1 cellular context compared by ENCODE assay signal in genomic region chr5:175534070-175534932, GRCh38.
TF ChIP-seq lines count a peak whose summit lies in the region.

No MANE protein-coding gene starts in this region.

TF ChIP-seq in WTC11, 78 proteins besides CTCF, POLR2A, EP300 and RAD21 (continued from another document):
- TF ChIP-seq FOXP1 (CRISPR knock-in tag; IDR thresholded peaks at IDR 0.05; ENCODE audit: borderline replicate concordance), result peak; percentile 86; the same call in 1 of the 2 replicates
- TF ChIP-seq, protein P1, sequence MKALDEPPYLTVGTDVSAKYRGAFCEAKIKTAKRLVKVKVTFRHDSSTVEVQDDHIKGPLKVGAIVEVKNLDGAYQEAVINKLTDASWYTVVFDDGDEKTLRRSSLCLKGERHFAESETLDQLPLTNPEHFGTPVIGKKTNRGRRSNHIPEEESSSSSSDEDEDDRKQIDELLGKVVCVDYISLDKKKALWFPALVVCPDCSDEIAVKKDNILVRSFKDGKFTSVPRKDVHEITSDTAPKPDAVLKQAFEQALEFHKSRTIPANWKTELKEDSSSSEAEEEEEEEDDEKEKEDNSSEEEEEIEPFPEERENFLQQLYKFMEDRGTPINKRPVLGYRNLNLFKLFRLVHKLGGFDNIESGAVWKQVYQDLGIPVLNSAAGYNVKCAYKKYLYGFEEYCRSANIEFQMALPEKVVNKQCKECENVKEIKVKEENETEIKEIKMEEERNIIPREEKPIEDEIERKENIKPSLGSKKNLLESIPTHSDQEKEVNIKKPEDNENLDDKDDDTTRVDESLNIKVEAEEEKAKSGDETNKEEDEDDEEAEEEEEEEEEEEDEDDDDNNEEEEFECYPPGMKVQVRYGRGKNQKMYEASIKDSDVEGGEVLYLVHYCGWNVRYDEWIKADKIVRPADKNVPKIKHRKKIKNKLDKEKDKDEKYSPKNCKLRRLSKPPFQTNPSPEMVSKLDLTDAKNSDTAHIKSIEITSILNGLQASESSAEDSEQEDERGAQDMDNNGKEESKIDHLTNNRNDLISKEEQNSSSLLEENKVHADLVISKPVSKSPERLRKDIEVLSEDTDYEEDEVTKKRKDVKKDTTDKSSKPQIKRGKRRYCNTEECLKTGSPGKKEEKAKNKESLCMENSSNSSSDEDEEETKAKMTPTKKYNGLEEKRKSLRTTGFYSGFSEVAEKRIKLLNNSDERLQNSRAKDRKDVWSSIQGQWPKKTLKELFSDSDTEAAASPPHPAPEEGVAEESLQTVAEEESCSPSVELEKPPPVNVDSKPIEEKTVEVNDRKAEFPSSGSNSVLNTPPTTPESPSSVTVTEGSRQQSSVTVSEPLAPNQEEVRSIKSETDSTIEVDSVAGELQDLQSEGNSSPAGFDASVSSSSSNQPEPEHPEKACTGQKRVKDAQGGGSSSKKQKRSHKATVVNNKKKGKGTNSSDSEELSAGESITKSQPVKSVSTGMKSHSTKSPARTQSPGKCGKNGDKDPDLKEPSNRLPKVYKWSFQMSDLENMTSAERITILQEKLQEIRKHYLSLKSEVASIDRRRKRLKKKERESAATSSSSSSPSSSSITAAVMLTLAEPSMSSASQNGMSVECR (CRISPR knock-in tag; IDR thresholded peaks at IDR 0.05; ENCODE audit: borderline replicate concordance), result 0 out of 2 replicates have a peak, but pooled peaks have one; percentile 44
- TF ChIP-seq, protein P2, sequence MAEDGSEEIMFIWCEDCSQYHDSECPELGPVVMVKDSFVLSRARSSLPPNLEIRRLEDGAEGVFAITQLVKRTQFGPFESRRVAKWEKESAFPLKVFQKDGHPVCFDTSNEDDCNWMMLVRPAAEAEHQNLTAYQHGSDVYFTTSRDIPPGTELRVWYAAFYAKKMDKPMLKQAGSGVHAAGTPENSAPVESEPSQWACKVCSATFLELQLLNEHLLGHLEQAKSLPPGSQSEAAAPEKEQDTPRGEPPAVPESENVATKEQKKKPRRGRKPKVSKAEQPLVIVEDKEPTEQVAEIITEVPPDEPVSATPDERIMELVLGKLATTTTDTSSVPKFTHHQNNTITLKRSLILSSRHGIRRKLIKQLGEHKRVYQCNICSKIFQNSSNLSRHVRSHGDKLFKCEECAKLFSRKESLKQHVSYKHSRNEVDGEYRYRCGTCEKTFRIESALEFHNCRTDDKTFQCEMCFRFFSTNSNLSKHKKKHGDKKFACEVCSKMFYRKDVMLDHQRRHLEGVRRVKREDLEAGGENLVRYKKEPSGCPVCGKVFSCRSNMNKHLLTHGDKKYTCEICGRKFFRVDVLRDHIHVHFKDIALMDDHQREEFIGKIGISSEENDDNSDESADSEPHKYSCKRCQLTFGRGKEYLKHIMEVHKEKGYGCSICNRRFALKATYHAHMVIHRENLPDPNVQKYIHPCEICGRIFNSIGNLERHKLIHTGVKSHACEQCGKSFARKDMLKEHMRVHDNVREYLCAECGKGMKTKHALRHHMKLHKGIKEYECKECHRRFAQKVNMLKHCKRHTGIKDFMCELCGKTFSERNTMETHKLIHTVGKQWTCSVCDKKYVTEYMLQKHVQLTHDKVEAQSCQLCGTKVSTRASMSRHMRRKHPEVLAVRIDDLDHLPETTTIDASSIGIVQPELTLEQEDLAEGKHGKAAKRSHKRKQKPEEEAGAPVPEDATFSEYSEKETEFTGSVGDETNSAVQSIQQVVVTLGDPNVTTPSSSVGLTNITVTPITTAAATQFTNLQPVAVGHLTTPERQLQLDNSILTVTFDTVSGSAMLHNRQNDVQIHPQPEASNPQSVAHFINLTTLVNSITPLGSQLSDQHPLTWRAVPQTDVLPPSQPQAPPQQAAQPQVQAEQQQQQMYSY (CRISPR knock-in tag; IDR thresholded peaks at IDR 0.05), result peak; percentile 54; the same call in 1 of the 2 replicates
- no peak for TF ChIP-seq TCF7 (CRISPR knock-in tag; IDR thresholded peaks at IDR 0.05; ENCODE audit: low read depth)
- TF ChIP-seq ETV6 (CRISPR knock-in tag; IDR thresholded peaks at IDR 0.05), result peak; percentile 94; the same call in 1 of the 2 replicates
- TF ChIP-seq NR2C2 (CRISPR knock-in tag; IDR thresholded peaks at IDR 0.05), result no peak
- TF ChIP-seq ZNF232 (CRISPR knock-in tag; IDR thresholded peaks at IDR 0.05), result 0 out of 2 replicates have a peak, but pooled peaks have one; percentile 87
- TF ChIP-seq KAT7 (CRISPR knock-in tag; IDR thresholded peaks at IDR 0.05; ENCODE audit: borderline replicate concordance), result no peak
- peak; percentile 71; the same call in 1 of the 2 replicates for TF ChIP-seq SP1 (CRISPR knock-in tag; conservative IDR thresholded peaks at IDR 0.05)
- no peak for TF ChIP-seq ZNF121 (CRISPR knock-in tag; IDR thresholded peaks at IDR 0.05)
- TF ChIP-seq ZNF138 (CRISPR knock-in tag; conservative IDR thresholded peaks at IDR 0.05), result no peak; the same call in 1 of the 2 replicates
- 0 out of 2 replicates have a peak, but pooled peaks have one; percentile 71 for TF ChIP-seq ZBTB21 (CRISPR knock-in tag; IDR thresholded peaks at IDR 0.05; ENCODE audit: borderline replicate concordance)
- TF ChIP-seq FOXP4 (CRISPR knock-in tag; IDR thresholded peaks at IDR 0.05), result no peak
- 0 out of 2 replicates have a peak, but pooled peaks have one; percentile 40 for TF ChIP-seq CBFB (CRISPR knock-in tag; IDR thresholded peaks at IDR 0.05; ENCODE audit: low read depth)
- TF ChIP-seq, protein P3, sequence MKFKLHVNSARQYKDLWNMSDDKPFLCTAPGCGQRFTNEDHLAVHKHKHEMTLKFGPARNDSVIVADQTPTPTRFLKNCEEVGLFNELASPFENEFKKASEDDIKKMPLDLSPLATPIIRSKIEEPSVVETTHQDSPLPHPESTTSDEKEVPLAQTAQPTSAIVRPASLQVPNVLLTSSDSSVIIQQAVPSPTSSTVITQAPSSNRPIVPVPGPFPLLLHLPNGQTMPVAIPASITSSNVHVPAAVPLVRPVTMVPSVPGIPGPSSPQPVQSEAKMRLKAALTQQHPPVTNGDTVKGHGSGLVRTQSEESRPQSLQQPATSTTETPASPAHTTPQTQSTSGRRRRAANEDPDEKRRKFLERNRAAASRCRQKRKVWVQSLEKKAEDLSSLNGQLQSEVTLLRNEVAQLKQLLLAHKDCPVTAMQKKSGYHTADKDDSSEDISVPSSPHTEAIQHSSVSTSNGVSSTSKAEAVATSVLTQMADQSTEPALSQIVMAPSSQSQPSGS (CRISPR knock-in tag; IDR thresholded peaks at IDR 0.05; ENCODE audit: borderline replicate concordance, low read depth), result no peak
- peak; percentile 41; the same call in 1 of the 2 replicates for TF ChIP-seq CREB1 (CRISPR knock-in tag; IDR thresholded peaks at IDR 0.05)
- TF ChIP-seq, protein P4, sequence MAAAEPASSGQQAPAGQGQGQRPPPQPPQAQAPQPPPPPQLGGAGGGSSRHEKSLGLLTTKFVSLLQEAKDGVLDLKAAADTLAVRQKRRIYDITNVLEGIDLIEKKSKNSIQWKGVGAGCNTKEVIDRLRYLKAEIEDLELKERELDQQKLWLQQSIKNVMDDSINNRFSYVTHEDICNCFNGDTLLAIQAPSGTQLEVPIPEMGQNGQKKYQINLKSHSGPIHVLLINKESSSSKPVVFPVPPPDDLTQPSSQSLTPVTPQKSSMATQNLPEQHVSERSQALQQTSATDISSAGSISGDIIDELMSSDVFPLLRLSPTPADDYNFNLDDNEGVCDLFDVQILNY (CRISPR knock-in tag; IDR thresholded peaks at IDR 0.05), result no peak
- no peak for TF ChIP-seq GTF2I (CRISPR knock-in tag; conservative IDR thresholded peaks at IDR 0.05)
- peak; percentile 90 for TF ChIP-seq TEAD1 (CRISPR knock-in tag; IDR thresholded peaks at IDR 0.05)
- TF ChIP-seq E2F1 (CRISPR knock-in tag; IDR thresholded peaks at IDR 0.05), result no peak
- no peak for TF ChIP-seq NFYB (CRISPR knock-in tag; conservative IDR thresholded peaks at IDR 0.05; ENCODE audit: low read depth)
- TF ChIP-seq HMGA2 (CRISPR knock-in tag; IDR thresholded peaks at IDR 0.05), result no peak
- no peak for TF ChIP-seq ZNF671 (CRISPR knock-in tag; IDR thresholded peaks at IDR 0.05)
- no peak for TF ChIP-seq GRHL2 (CRISPR knock-in tag; IDR thresholded peaks at IDR 0.05; ENCODE audit: insufficient replicate concordance, severe bottlenecking)
- TF ChIP-seq USF2 (CRISPR knock-in tag; IDR thresholded peaks at IDR 0.05), result 0 out of 2 replicates have a peak, but pooled peaks have one; percentile 26
- peak; percentile 91 for TF ChIP-seq MAX (CRISPR knock-in tag; IDR thresholded peaks at IDR 0.05)
